Comparison of ENCODE assay signal across 20 cellular contexts in genomic region chr6:90502381-90502780, GRCh38.
"Had no signal": no experiment of that assay in that cellular context is flagged by ENCODE, and none has a peak within 500 bp of the region (broad histone marks: within the 10 kb centered on the region; RNA-seq: fewer than 3 reads in every experiment).

No MANE protein-coding gene starts in this region.

- H3K4me1 ChIP-seq: parathyroid adenoma, stomach had no signal

- H2AFZ ChIP-seq: parathyroid adenoma had no signal

- H3K27me3 ChIP-seq: brain microvascular endothelial cell, neutrophil, stomach had no signal

- ATAC-seq: esophagus mucosa, sciatic nerve had no signal

- H3K9ac ChIP-seq: parathyroid adenoma had no signal

- H3K4me3 ChIP-seq: coronary artery, stomach had no signal

- DNase-seq: activated CD4-positive, alpha-beta T cell treated with anti-CD3 and anti-CD28 coated beads, Interleukin-2, amount 50 U/mL, for 1 hour; activated CD4-positive, CD25-positive, alpha-beta regulatory T cell treated with anti-CD3 and anti-CD28 coated beads, Interleukin-2, amount 50 U/mL, for 72 hours; activated CD8-positive, alpha-beta memory T cell treated with anti-CD3 and anti-CD28 coated beads for 24 hours; activated CD8-positive, alpha-beta memory T cell treated with anti-CD3 and anti-CD28 coated beads, Interleukin-2, amount 50 U/mL, for 48 hours; activated effector memory CD4-positive, alpha-beta T cell treated with Interleukin-2 at 50 U/mL for 16 hours; activated naive CD4-positive, alpha-beta T cell treated with anti-CD3 and anti-CD28 coated beads, Interleukin-2, amount 10 ng/mL, durations not matched to agents 7 days and 5 days; activated naive CD8-positive, alpha-beta T cell treated with anti-CD3 and anti-CD28 coated beads, Interleukin-2, amount 50 U/mL, for 24 hours; activated T-cell treated with anti-CD3 and anti-CD28 coated beads, Interleukin-2, amount 50 U/mL, for 48 hours; aorta; left cardiac atrium; mesenchymal stem cell; stimulated activated CD4-positive, alpha-beta T cell treated with anti-CD3 and anti-CD28 coated beads, Interleukin-4, amount 100 ng/mL, for 24 hours; stomach had no signal

- H3K9me3 ChIP-seq: neutrophil, stomach had no signal

- H3K27ac ChIP-seq: brain microvascular endothelial cell, coronary artery, neutrophil, parathyroid adenoma, stomach, VCaP had no signal

- H3K36me3 ChIP-seq: brain microvascular endothelial cell, neutrophil, stomach had no signal
